ENCODE assay signal across 16 cellular contexts in the genomic region with DNA sequence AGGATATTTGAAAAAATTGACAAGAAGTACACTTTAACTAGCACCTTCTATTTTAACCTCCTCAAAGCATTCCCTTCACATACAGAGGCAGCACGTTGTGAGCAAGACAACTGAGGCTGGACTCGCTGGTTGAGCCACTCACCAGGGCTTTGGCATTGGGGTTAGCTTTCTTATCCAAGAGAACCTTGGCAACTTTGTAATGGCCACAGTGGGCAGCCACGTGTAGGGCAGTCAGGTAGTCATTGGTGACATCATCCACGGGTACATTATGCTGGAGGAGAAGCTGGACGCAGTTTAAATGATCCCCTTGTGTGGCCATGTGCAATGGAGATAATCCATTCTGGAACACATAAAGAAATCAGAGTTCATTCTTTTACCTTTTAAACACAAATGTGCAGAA.
"Had no signal": no experiment of that assay in that cellular context is flagged by ENCODE, and none has a peak within 500 bp of the region (broad histone marks: within the 10 kb centered on the region; RNA-seq: fewer than 3 reads in every experiment).

No MANE protein-coding gene starts in this region.

- H3K36me3 Mint-ChIP-seq: activated naive CD8-positive, alpha-beta T cell treated with anti-CD3 and anti-CD28 coated beads for 36 hours had no signal

- H3K9me3 Mint-ChIP-seq: activated T-cell treated with anti-CD3 and anti-CD28 coated beads, Interleukin-2, amount 50 U/mL, for 72 hours had no signal

- H3K4me3 Mint-ChIP-seq: activated CD4-positive, alpha-beta T cell treated with anti-CD3 and anti-CD28 coated beads, Interleukin-2, amount 10 ng/mL, durations not matched to agents 24 days and 14 days; activated CD8-positive, alpha-beta T cell treated with anti-CD3 and anti-CD28 coated beads for 36 hours; activated naive CD8-positive, alpha-beta T cell treated with anti-CD3 and anti-CD28 coated beads for 36 hours; activated T-cell treated with anti-CD3 and anti-CD28 coated beads, Interleukin-2, amount 50 U/mL, for 72 hours; activated T-helper 17 cell treated with anti-CD3 and anti-CD28 coated beads, Interleukin-2, amount 50 U/mL, for 72 hours had no signal

- DNase-seq: activated CD4-positive, alpha-beta T cell treated with anti-CD3 and anti-CD28 coated beads, Interleukin-2, amount 10 ng/mL, durations not matched to agents 24 days and 14 days; activated CD4-positive, alpha-beta T cell treated with anti-CD3 and anti-CD28 coated beads, Interleukin-2, amount 50 U/mL, for 4 hours; activated CD8-positive, alpha-beta T cell treated with anti-CD3 and anti-CD28 coated beads for 36 hours; activated effector memory CD4-positive, alpha-beta T cell treated with anti-CD3 and anti-CD28 coated beads, Interleukin-2, amount 50 U/mL, for 16 hours; activated naive CD4-positive, alpha-beta T cell; activated naive CD4-positive, alpha-beta T cell treated with anti-CD3 and anti-CD28 coated beads, Interleukin-2, amount 50 U/mL, for 16 hours; activated naive CD8-positive, alpha-beta T cell treated with anti-CD3 and anti-CD28 coated beads for 36 hours; activated T-cell treated with anti-CD3 and anti-CD28 coated beads, Interleukin-2, amount 50 U/mL, for 1 hour; activated T-cell treated with anti-CD3 and anti-CD28 coated beads, Interleukin-2, amount 50 U/mL, for 72 hours; aorta; brain microvascular endothelial cell; central memory CD4-positive, alpha-beta T cell; NCI-H1048; NCI-H524 treated with DMSO at 0.1 percent for 48 hours; Right ventricle myocardium superior had no signal

- H3K27me3 Mint-ChIP-seq: activated CD4-positive, alpha-beta T cell treated with anti-CD3 and anti-CD28 coated beads, Interleukin-2, amount 10 ng/mL, durations not matched to agents 24 days and 14 days; activated T-helper 17 cell treated with anti-CD3 and anti-CD28 coated beads, Interleukin-2, amount 50 U/mL, for 72 hours had no signal

- H3K36me3 ChIP-seq: brain microvascular endothelial cell had no signal

- H3K27me3 ChIP-seq: brain microvascular endothelial cell had no signal

- H3K27ac ChIP-seq: brain microvascular endothelial cell had no signal

- H3K27ac Mint-ChIP-seq: activated CD8-positive, alpha-beta T cell treated with anti-CD3 and anti-CD28 coated beads for 36 hours; activated naive CD8-positive, alpha-beta T cell treated with anti-CD3 and anti-CD28 coated beads for 36 hours; activated T-cell treated with anti-CD3 and anti-CD28 coated beads, Interleukin-2, amount 50 U/mL, for 72 hours had no signal

- ATAC-seq: activated CD8-positive, alpha-beta T cell treated with anti-CD3 and anti-CD28 coated beads for 36 hours; activated T-cell treated with anti-CD3 and anti-CD28 coated beads, Interleukin-2, amount 50 U/mL, for 72 hours; activated T-helper 17 cell treated with anti-CD3 and anti-CD28 coated beads, Interleukin-2, amount 50 U/mL, for 72 hours had no signal
